Comparison of ENCODE assay signal across 10 cellular contexts in the genomic region with DNA sequence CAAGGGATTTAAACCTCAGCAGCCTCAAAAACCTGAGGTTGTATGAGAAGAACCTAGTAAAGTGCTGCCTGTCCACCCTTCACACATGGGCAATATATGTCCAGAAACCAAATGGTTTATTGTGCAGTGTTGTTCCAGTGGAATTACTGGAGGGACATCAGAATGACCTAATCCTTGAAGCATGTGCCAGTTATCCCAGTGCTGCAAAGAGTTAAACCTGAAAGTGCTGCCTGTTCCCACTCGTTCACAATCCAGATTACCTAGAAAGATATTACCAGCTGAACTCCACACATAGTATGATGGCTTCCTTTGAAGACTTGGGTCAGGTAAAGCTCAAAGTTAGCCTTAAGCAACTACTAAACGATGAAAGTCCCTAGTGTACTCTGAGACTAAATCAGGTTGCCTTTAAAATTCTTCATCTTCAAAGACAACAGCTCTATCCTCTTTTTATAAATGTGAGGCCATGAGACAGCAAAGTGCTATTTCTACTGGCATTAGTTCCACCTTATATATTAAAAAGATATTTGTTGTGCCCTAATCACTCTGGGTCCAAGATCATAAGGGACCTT.
A peak's percentile ranks its signal among the peaks of the same experiment; 100 is the strongest.
DNase-seq lines count a peak whose midpoint lies in the region; ATAC-seq, FAIRE-seq and TF ChIP-seq lines count a peak whose summit lies in the region.
"Had no signal": no experiment of that assay in that cellular context is flagged by ENCODE, and none has a peak within 500 bp of the region (broad histone marks: within the 10 kb centered on the region; RNA-seq: fewer than 3 reads in every experiment).

No MANE protein-coding gene starts in this region.

- H3K9me3 ChIP-seq in psoas muscle = no peaks in the 10 kb centered on the region

- no peak for TF ChIP-seq POLR2A in GM18505 (IDR thresholded peaks at IDR 0.05; ENCODE audit: borderline replicate concordance, extremely low read depth, insufficient read depth, insufficient read length)

- H3K36me3 ChIP-seq in brain microvascular endothelial cell (replicated peaks) = no peaks in the 10 kb centered on the region
- H3K36me3 ChIP-seq in psoas muscle (ENCODE audit: insufficient read depth in 1 of 2, low read depth in 1 of 2) = no peaks in the 10 kb centered on the region

- FAIRE-seq in HTR-8/SVneo (lab: Jason Lieb, UNC) = peak; percentile 72

- H3K4me3 ChIP-seq in brain microvascular endothelial cell (ENCODE audit: low read depth, low read length) (no peak overlapping the region), psoas muscle (no peak overlapping the region)

- WGBS in psoas muscle, 3 donors = 28 to 38% (median 34%) methylated on average over 2 of the region's 2 CpGs

- TF ChIP-seq CTCF in brain microvascular endothelial cell (IDR thresholded peaks at IDR 0.05; ENCODE audit: low read depth, low read length, missing control alignments) = no peak
- TF ChIP-seq CTCF in psoas muscle (IDR thresholded peaks at IDR 0.05) = no peak
- TF ChIP-seq CTCF in GM13977 (IDR thresholded peaks at IDR 0.05; ENCODE audit: extremely low read depth, insufficient read depth, missing control alignments) = no peak

- DNase-seq in HTR-8/SVneo (ENCODE audit: insufficient read length, low spot score) (peak; percentile 49), brain microvascular endothelial cell (peak; percentile 65), psoas muscle (no peak), GM13977 (ENCODE audit: low spot score) (no peak)
- DNase-seq: activated CD4-positive, CD25-positive, alpha-beta regulatory T cell; NCI-H748 treated with DMSO at 0.1 percent for 48 hours; substantia nigra had no signal

- H3K27me3 ChIP-seq in brain microvascular endothelial cell (replicated peaks) (no peaks in the 10 kb centered on the region), psoas muscle (ENCODE audit: insufficient read depth in 3 of 3, low read length in 2 of 3) (peaks cover 0 to 3% (median 0%) of the 10 kb centered on the region in 3 donors)

- no peaks in the 10 kb centered on the region for H3K4me1 ChIP-seq in psoas muscle

- intact Hi-C loops in psoas muscle (cut with DNase I) = no loop called here

- ATAC-seq in GM19023 (IDR thresholded peaks at IDR 0.05; ENCODE audit: unreplicated experiment) = peak; percentile 17
- no peak for ATAC-seq in psoas muscle
- ATAC-seq in GM18873 (IDR thresholded peaks at IDR 0.05; ENCODE audit: low FRiP score, unreplicated experiment) = no peak
- no peak for ATAC-seq in GM18505 (IDR thresholded peaks at IDR 0.05; ENCODE audit: unreplicated experiment)

- in situ Hi-C loops in brain microvascular endothelial cell (cut with HindIII; ENCODE audit: low pct_ligation_motif_present, low sequenced_read_pairs) = no loop called here
- in situ Hi-C loops in GM13977 (cut with MboI; ENCODE audit: low pct_unique_long_range_greater_than_20kb, low sequenced_read_pairs, unreplicated experiment) = no loop called here

- peak overlapping the region; percentile 93 for H3K27ac ChIP-seq in brain microvascular endothelial cell
- H3K27ac ChIP-seq in psoas muscle = peak overlapping the region; percentile 46

Comparison
In these comparisons a context has a peak if more than half of its experiments do, and no peak if none do; other contexts are left out.
1. DNase-seq: peak in HTR-8/SVneo (single experiment) and brain microvascular endothelial cell (single experiment); none in psoas muscle (0 of 2) and GM13977 (single experiment).